Comparison of ENCODE assay signal across 8 cellular contexts in the genomic region with DNA sequence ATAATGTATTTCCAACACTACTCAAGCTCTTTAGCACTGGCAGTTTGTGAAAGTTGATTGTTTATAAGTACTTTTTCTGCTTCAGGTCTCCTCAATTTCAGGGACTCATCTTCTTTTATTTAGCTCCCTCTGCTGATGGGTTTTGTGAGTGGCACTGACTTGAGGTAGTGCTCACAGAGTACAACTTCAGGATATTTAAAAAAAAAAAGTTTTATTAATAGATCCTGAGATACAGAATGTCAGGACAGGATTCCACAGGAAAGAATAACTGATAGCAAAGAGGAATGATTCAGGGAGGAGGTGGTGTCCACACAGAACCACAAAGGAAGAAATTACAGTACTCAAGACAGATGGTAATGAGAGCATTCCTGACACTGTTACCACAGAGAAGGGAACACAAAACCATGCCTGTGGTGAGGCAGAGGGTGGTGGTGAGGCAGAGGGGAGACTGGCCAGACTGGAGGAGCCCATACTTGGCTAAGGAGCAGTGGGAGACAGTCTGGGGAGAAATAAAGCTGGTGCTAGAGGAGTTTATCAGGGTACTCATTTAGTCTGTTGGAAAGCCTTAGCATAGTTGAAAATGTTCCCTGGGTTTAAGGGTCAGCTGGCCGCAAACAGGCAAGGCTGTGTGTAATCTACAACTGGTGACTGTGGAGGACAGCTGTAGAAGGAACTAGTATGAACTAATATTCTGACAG.
A peak's percentile ranks its signal among the peaks of the same experiment; 100 is the strongest.
DNase-seq lines count a peak whose midpoint lies in the region; ATAC-seq and TF ChIP-seq lines count a peak whose summit lies in the region.

No MANE protein-coding gene starts in this region.

- CTCF ChIA-PET in OCI-LY7 (lab: Charles Lee; ENCODE audit: unreplicated experiment) = no interaction called here

- H3K4me3 ChIP-seq in OCI-LY7 (ENCODE audit: low read depth, low read length, poor library complexity, severe bottlenecking) = no peak overlapping the region
- H3K4me3 ChIP-seq in choroid plexus epithelial cell (ENCODE audit: low read depth, low read length) = peak overlapping the region; percentile 9

- H3K79me2 ChIP-seq in OCI-LY7 (ENCODE audit: insufficient read depth, low read depth, low read length) = peaks cover 47% of the 10 kb centered on the region; the same call in 1 of the 2 replicates

- H3K36me3 ChIP-seq in OCI-LY7 (ENCODE audit: insufficient read depth, low read length) = peaks cover 10% of the 10 kb centered on the region

- peak; percentile 44 for ATAC-seq in HG02973 (IDR thresholded peaks at IDR 0.05; ENCODE audit: unreplicated experiment)
- ATAC-seq in GM19397 (IDR thresholded peaks at IDR 0.05; ENCODE audit: unreplicated experiment) = no peak

- peaks cover 23% of the 10 kb centered on the region for H3K4me1 ChIP-seq in OCI-LY7 (ENCODE audit: insufficient read depth, low read length, poor library complexity, severe bottlenecking)

- H2AFZ ChIP-seq in OCI-LY7 (ENCODE audit: low read length) = no peak overlapping the region

- H4K20me1 ChIP-seq in OCI-LY7 (ENCODE audit: insufficient read depth, low read length) = peaks cover 12% of the 10 kb centered on the region

- BruUV-seq in OCI-LY7 (replicated peaks; lab: Mats Ljungman, UMichigan) = no TSS peak

- H3K4me2 ChIP-seq in OCI-LY7 (ENCODE audit: low read length) = no peak overlapping the region

- POLR2A ChIA-PET in OCI-LY7 (lab: Charles Lee) = interaction anchor here (0.5 to 1.6 kb wide), 5 partner anchors 16 to 104 kb away, joined by 3 to 4 read pairs (median 3); no protein-coding TSS in a partner anchor

- TF ChIP-seq CTCF in OCI-LY7 (conservative IDR thresholded peaks at IDR 0.05; ENCODE audit: low read length) (peak; percentile 92), choroid plexus epithelial cell (conservative IDR thresholded peaks at IDR 0.05; ENCODE audit: low read depth, low read length) (peak; percentile 73)

- DNase-seq in SKM-1 treated with dmso at 0.1 percent for 144 hours (lab: John Stamatoyannopoulos, UW; ENCODE audit: unreplicated experiment) = peak; percentile 27
- DNase-seq in SKM-1 (lab: John Stamatoyannopoulos, UW; ENCODE audit: unreplicated experiment) = no peak
- DNase-seq in OCI-LY7 (ENCODE audit: low spot score) = peak; percentile 71
- peak; percentile 93 for DNase-seq in choroid plexus epithelial cell (ENCODE audit: low read depth)
- peak; percentile 61 for DNase-seq in kidney glomerular epithelial cell (lab: John Stamatoyannopoulos, UW)
- peak; percentile 92 for DNase-seq in superior temporal gyrus (ENCODE audit: extremely low spot score)

- no peaks in the 10 kb centered on the region for H3K9me2 ChIP-seq in OCI-LY7 (ENCODE audit: insufficient read depth, low read length)

- no peaks in the 10 kb centered on the region for H3K9me3 ChIP-seq in OCI-LY7 (ENCODE audit: low read length)

- intact Hi-C loops in OCI-LY7 (cut with micrococcal nuclease; ENCODE audit: unreplicated experiment) = loop anchor here (1.0 kb wide), 1 partner anchor 56 kb away; no protein-coding TSS in a partner anchor

- no peak overlapping the region for H3K27ac ChIP-seq in OCI-LY7 (ENCODE audit: low read depth, low read length, poor library complexity, severe bottlenecking)
